8 cellular contexts compared by ENCODE assay signal in genomic region chr3:47380601-47381316, GRCh38. TPM values are rescaled to one million over a fixed set of nuclear protein-coding genes. Genes with fewer than 3 reads are reported as not detected.
DNase-seq lines count a peak whose midpoint lies in the region; ATAC-seq, FAIRE-seq and TF ChIP-seq lines count a peak whose summit lies in the region.

Gene PTPN23 (plus strand): TSS chr3:47381021. CDS start chr3:47381097, 76 bp downstream.

- H3K4me3 ChIP-seq in AG04449 (ENCODE audit: low read depth, low read length) (peak within 1 kb of the TSS; percentile 99), WI38 (ENCODE audit: low read depth, low read length) (peak within 1 kb of the TSS; percentile 94), bronchial epithelial cell (ENCODE audit: low read depth, low read length) (peak within 1 kb of the TSS; percentile 99), iPS-20b (ENCODE audit: low read length) (peak within 1 kb of the TSS; percentile 86), small intestine (ENCODE audit: low read depth in 1 of 2, low read length in 2 of 2) (peak within 1 kb of the TSS; percentile 92 to 95)

- H3K4me1 ChIP-seq in iPS-20b (ENCODE audit: insufficient read depth, low read length) (peaks cover 6% of the 10 kb centered on the region; the same call in 1 of the 2 replicates), small intestine (ENCODE audit: control insufficient read depth in 2 of 2, insufficient read depth in 1 of 2, low read depth in 1 of 2, low read length in 1 of 2) (peaks cover 2 to 8% of the 10 kb centered on the region in 2 donors)

- peak; percentile 89 for DNase-seq in AG04449 (ENCODE audit: low read depth, low spot score)
- DNase-seq in NCI-H2227 treated with DMSO at 0.1 percent for 48 hours (lab: John Stamatoyannopoulos, UW), result peak; percentile 97
- peak; percentile 96 for DNase-seq in bronchial epithelial cell (ENCODE audit: low read depth)
- peak; percentile 100 for DNase-seq in small intestine

- 0% methylated on average over 59 to 61 of the region's 61 CpGs for WGBS in small intestine, 3 donors

- H3K9ac ChIP-seq in iPS-20b (ENCODE audit: low read depth, low read length), result peak within 1 kb of the TSS; percentile 93

- peak within 1 kb of the TSS; percentile 87 for H3K27ac ChIP-seq in iPS-20b (ENCODE audit: low read length)
- peak within 1 kb of the TSS; percentile 99 for H3K27ac ChIP-seq in small intestine (ENCODE audit: low read depth in 1 of 2, low read length in 1 of 2)

- no peaks in the 10 kb centered on the region for H3K27me3 ChIP-seq in bronchial epithelial cell (ENCODE audit: control insufficient read depth, insufficient read depth, low read length)
- no peaks in the 10 kb centered on the region for H3K27me3 ChIP-seq in iPS-20b (ENCODE audit: insufficient read depth, low read length)
- no peaks in the 10 kb centered on the region for H3K27me3 ChIP-seq in small intestine (ENCODE audit: control insufficient read depth in 2 of 2, insufficient read depth in 2 of 2, low read length in 2 of 2)

- H3K36me3 ChIP-seq in bronchial epithelial cell (ENCODE audit: control insufficient read depth, insufficient read depth, low read length) (peaks cover 1% of the 10 kb centered on the region), iPS-20b (ENCODE audit: insufficient read depth, low read depth, low read length) (0 out of 2 replicates have a peak, but pooled peaks cover 7% of the 10 kb centered on the region), small intestine (ENCODE audit: control insufficient read depth in 2 of 2, insufficient read depth in 2 of 2, low read length in 2 of 2) (peaks cover 0 to 2% of the 10 kb centered on the region in 2 donors)

- ATAC-seq in GM18907 (IDR thresholded peaks at IDR 0.05; ENCODE audit: unreplicated experiment) (peak; percentile 83), HG03159 (IDR thresholded peaks at IDR 0.05; ENCODE audit: unreplicated experiment) (peak; percentile 72)

- CTCF ChIA-PET in AG04449 (lab: Yijun Ruan, JAX), result interaction anchor here (0.9 to 2.3 kb wide), 3 partner anchors 9 to 13 kb away, joined by 3 to 16 read pairs (median 6); no protein-coding TSS in a partner anchor

- no peak for TF ChIP-seq CTCF in AG04449 (IDR thresholded peaks at IDR 0.05; ENCODE audit: insufficient read depth, low read length, missing control alignments)
- TF ChIP-seq CTCF in WI38 (IDR thresholded peaks at IDR 0.05; ENCODE audit: low read depth, low read length), result no peak
- no peak for TF ChIP-seq CTCF in bronchial epithelial cell (IDR thresholded peaks at IDR 0.05; ENCODE audit: insufficient read depth, low read length, severe bottlenecking)

- H3K9me3 ChIP-seq in iPS-20b (ENCODE audit: insufficient read depth, low read depth, low read length) (no peaks in the 10 kb centered on the region), small intestine (ENCODE audit: control insufficient read depth, low read depth) (no peaks in the 10 kb centered on the region)

- FAIRE-seq in bronchial epithelial cell (lab: Jason Lieb, UNC), result peak; percentile 52
- no peak for FAIRE-seq in small intestine (lab: Jason Lieb, UNC)

- POLR2A ChIA-PET in AG04449 (lab: Yijun Ruan, JAX), result interaction anchor here (0.6 to 1.4 kb wide), 8 partner anchors 12 to 479 kb away, joined by 3 to 4 read pairs (median 3); no protein-coding TSS in a partner anchor

RNA-seq across cellular contexts. Expression of gene PTPN23, which starts in this region (rescaled TPM):
- 12.6 and 12.7 TPM in 2 replicates for total RNA-seq in bronchial epithelial cell
- polyA plus RNA-seq in small intestine, result 10 to 100 TPM; 10.3 to 17.3 (median 10.5) TPM

Comparison
In these comparisons a context has a peak if more than half of its experiments do, and no peak if none do; other contexts are left out.
1. Peak in every context shown above with its lines: DNase-seq, ATAC-seq, H3K4me3 ChIP-seq and H3K27ac ChIP-seq.